ENCODE assay signal across 13 cellular contexts in genomic region chr6:142796571-142796970, GRCh38.
DNase-seq lines count a peak whose midpoint lies in the region; ATAC-seq and TF ChIP-seq lines count a peak whose summit lies in the region.
"Had no signal": no experiment of that assay in that cellular context is flagged by ENCODE, and none has a peak within 500 bp of the region (broad histone marks: within the 10 kb centered on the region; RNA-seq: fewer than 3 reads in every experiment).

No MANE protein-coding gene starts in this region.

- in situ Hi-C loops in gastrocnemius medialis (cut with MboI; ENCODE audit: low sequenced_read_pairs in 4 of 4) = no loop called here

- H3K27me3 Mint-ChIP-seq in activated naive CD8-positive, alpha-beta T cell = no peaks in the 10 kb centered on the region
- no peaks in the 10 kb centered on the region for H3K27me3 Mint-ChIP-seq in activated naive CD8-positive, alpha-beta T cell treated with anti-CD3 and anti-CD28 coated beads for 36 hours

- ATAC-seq in gastrocnemius medialis = peak; percentile 42 to 71
- no peak for ATAC-seq in GM18868 (IDR thresholded peaks at IDR 0.05; ENCODE audit: unreplicated experiment)

- peaks cover 8% of the 10 kb centered on the region for H3K9me3 Mint-ChIP-seq in activated naive CD8-positive, alpha-beta T cell (ENCODE audit: low read depth)
- H3K9me3 Mint-ChIP-seq in activated naive CD8-positive, alpha-beta T cell treated with anti-CD3 and anti-CD28 coated beads for 36 hours = peaks cover 10% of the 10 kb centered on the region

- no peaks in the 10 kb centered on the region for H3K36me3 ChIP-seq in gastrocnemius medialis
- H3K36me3 ChIP-seq: tibial artery had no signal

- intact Hi-C loops in gastrocnemius medialis (cut with DNase I; ENCODE audit: low total_unique reads) = no loop called here

- no peak for DNase-seq in activated naive CD8-positive, alpha-beta T cell treated with anti-CD3 and anti-CD28 coated beads for 36 hours
- DNase-seq in NCI-H128 (lab: John Stamatoyannopoulos, UW; ENCODE audit: unreplicated experiment) = peak; percentile 57
- peak; percentile 77 for DNase-seq in amniotic epithelial cell (ENCODE audit: low read depth)
- peak in 1 of 2 donors; percentile 28 for DNase-seq in gastrocnemius medialis
- DNase-seq in H4 (ENCODE audit: low spot score) = no peak
- no peak for DNase-seq in stimulated activated naive CD4-positive, alpha-beta T cell (lab: John Stamatoyannopoulos, UW)
- DNase-seq: effector memory CD4-positive, alpha-beta T cell; NCI-H526 treated with DMSO at 0.1 percent for 48 hours; right cardiac atrium; T-helper 1 cell; tibial artery had no signal

- H3K4me1 ChIP-seq in gastrocnemius medialis = peaks cover 8 to 31% of the 10 kb centered on the region in 2 donors

- H3K36me3 Mint-ChIP-seq in activated naive CD8-positive, alpha-beta T cell = peaks cover 24% of the 10 kb centered on the region
- peaks cover 63% of the 10 kb centered on the region for H3K36me3 Mint-ChIP-seq in activated naive CD8-positive, alpha-beta T cell treated with anti-CD3 and anti-CD28 coated beads for 36 hours

- H3K4me3 ChIP-seq in gastrocnemius medialis = no peak overlapping the region
- H3K4me3 ChIP-seq: tibial artery had no signal

- no peak for TF ChIP-seq CTCF in gastrocnemius medialis (IDR thresholded peaks at IDR 0.05 in 4 of 5, conservative IDR thresholded peaks at IDR 0.05 in 1 of 5)

- TF ChIP-seq POLR2A in gastrocnemius medialis (IDR thresholded peaks at IDR 0.05) = no peak

- no peak overlapping the region for H3K27ac ChIP-seq in gastrocnemius medialis
- H3K27ac ChIP-seq: tibial artery had no signal

- peak overlapping the region; percentile 51 for H3K27ac Mint-ChIP-seq in activated naive CD8-positive, alpha-beta T cell
- H3K27ac Mint-ChIP-seq in activated naive CD8-positive, alpha-beta T cell treated with anti-CD3 and anti-CD28 coated beads for 36 hours = no peak overlapping the region

- H3K4me1 Mint-ChIP-seq in activated naive CD8-positive, alpha-beta T cell (ENCODE audit: low read depth) = peaks cover 85% of the 10 kb centered on the region
- H3K4me1 Mint-ChIP-seq in activated naive CD8-positive, alpha-beta T cell treated with anti-CD3 and anti-CD28 coated beads for 36 hours = peaks cover 67% of the 10 kb centered on the region

- H3K4me3 Mint-ChIP-seq in activated naive CD8-positive, alpha-beta T cell = no peak overlapping the region
- no peak overlapping the region for H3K4me3 Mint-ChIP-seq in activated naive CD8-positive, alpha-beta T cell treated with anti-CD3 and anti-CD28 coated beads for 36 hours

- H3K27me3 ChIP-seq in gastrocnemius medialis = no peaks in the 10 kb centered on the region
- H3K27me3 ChIP-seq: tibial artery had no signal

- no peaks in the 10 kb centered on the region for H3K9me3 ChIP-seq in gastrocnemius medialis
- H3K9me3 ChIP-seq: tibial artery had no signal

Comparison
In these comparisons a context has a peak if more than half of its experiments do, and no peak if none do; other contexts are left out.
1. DNase-seq: peak in NCI-H128 (single experiment) and amniotic epithelial cell (single experiment); none in activated naive CD8-positive, alpha-beta T cell treated with anti-CD3 and anti-CD28 coated beads for 36 hours (single experiment), H4 (single experiment) and stimulated activated naive CD4-positive, alpha-beta T cell (0 of 6).